In genomic region chr12:94039914-94040313, GRCh38 we compare ENCODE assay signal across 21 cellular contexts.
DNase-seq lines count a peak whose midpoint lies in the region; ATAC-seq and TF ChIP-seq lines count a peak whose summit lies in the region.
"Had no signal": no experiment of that assay in that cellular context is flagged by ENCODE, and none has a peak within 500 bp of the region (broad histone marks: within the 10 kb centered on the region; RNA-seq: fewer than 3 reads in every experiment).

No MANE protein-coding gene starts in this region.

- no peaks in the 10 kb centered on the region for H3K27me3 ChIP-seq in heart left ventricle
- H3K27me3 ChIP-seq: sigmoid colon had no signal

- peaks cover 0 to 18% (median 0%) of the 10 kb centered on the region in 12 donors for H3K4me1 ChIP-seq in heart left ventricle
- H3K4me1 ChIP-seq: A549, parathyroid adenoma, sigmoid colon had no signal

- no peaks in the 10 kb centered on the region for H3K36me3 Mint-ChIP-seq in IgD-negative memory B cell
- H3K36me3 Mint-ChIP-seq in activated B cell treated with CpG ODN at 0.5 μM for 24 hours (ENCODE audit: low read depth), result no peaks in the 10 kb centered on the region
- H3K36me3 Mint-ChIP-seq: natural killer cell treated with Interleukin-12 subunit alpha and Interleukin-12 subunit beta and Interleukin-15 and Interleukin-18, amount 100 ng/mL, for 72 hours had no signal

- no peaks in the 10 kb centered on the region for H3K36me3 ChIP-seq in heart left ventricle
- H3K36me3 ChIP-seq: sigmoid colon had no signal

- intact Hi-C loops in activated B cell treated with CpG ODN at 0.5 μM for 24 hours (cut with micrococcal nuclease) (no loop called here), heart left ventricle (cut with DNase I) (loop anchor here in 1 of 10 donors (5.0 kb wide), 1 partner anchor 48 kb away; no protein-coding TSS in a partner anchor)

- H3K9me3 Mint-ChIP-seq in IgD-negative memory B cell, result peaks cover 0 to 8% (median 6%) of the 10 kb centered on the region in 3 donors
- H3K9me3 Mint-ChIP-seq in activated B cell treated with CpG ODN at 0.5 μM for 24 hours, result peaks cover 11% of the 10 kb centered on the region
- H3K9me3 Mint-ChIP-seq: natural killer cell treated with Interleukin-12 subunit alpha and Interleukin-12 subunit beta and Interleukin-15 and Interleukin-18, amount 100 ng/mL, for 72 hours had no signal

- peaks cover 0 to 20% (median 4%) of the 10 kb centered on the region in 12 donors for H3K9me3 ChIP-seq in heart left ventricle
- H3K9me3 ChIP-seq: sigmoid colon had no signal

- H3K4me3 Mint-ChIP-seq in IgD-negative memory B cell (peak overlapping the region in 3 of 4 donors; percentile 1 to 72 (median 20)), activated B cell treated with CpG ODN at 0.5 μM for 24 hours (peak overlapping the region; percentile 46)
- H3K4me3 Mint-ChIP-seq: activated CD8-positive, alpha-beta memory T cell treated with anti-CD3 and anti-CD28 coated beads, Interleukin-2, amount 10 ng/mL, durations not matched to agents 7 days and 5 days; activated T-helper 17 cell treated with anti-CD3 and anti-CD28 coated beads, Interleukin-2, amount 50 U/mL, for 72 hours; brain; CD4-positive, CD25-positive, alpha-beta regulatory T cell; mesothelial cell of epicardium; natural killer cell treated with Interleukin-12 subunit alpha and Interleukin-12 subunit beta and Interleukin-15 and Interleukin-18, amount 100 ng/mL, for 72 hours had no signal

- no peak overlapping the region for H3K4me3 ChIP-seq in heart left ventricle
- H3K4me3 ChIP-seq: A549, sigmoid colon had no signal

- ATAC-seq in activated B cell treated with CpG ODN at 0.5 μM for 24 hours (ENCODE audit: low read depth), result peak; percentile 14
- ATAC-seq in heart left ventricle, result peak in 3 of 4 donors; percentile 45 to 78 (median 64)
- ATAC-seq in GM21360 (IDR thresholded peaks at IDR 0.05; ENCODE audit: unreplicated experiment), result no peak
- ATAC-seq: A549; activated CD8-positive, alpha-beta memory T cell treated with anti-CD3 and anti-CD28 coated beads, Interleukin-2, amount 10 ng/mL, durations not matched to agents 7 days and 5 days; activated T-helper 17 cell treated with anti-CD3 and anti-CD28 coated beads, Interleukin-2, amount 50 U/mL, for 72 hours; natural killer cell treated with Interleukin-12 subunit alpha and Interleukin-12 subunit beta and Interleukin-15 and Interleukin-18, amount 100 ng/mL, for 72 hours had no signal

- peak overlapping the region in 1 of 12 donors; percentile 63 for H3K27ac ChIP-seq in heart left ventricle
- H3K27ac ChIP-seq: A549, parathyroid adenoma, RWPE1, sigmoid colon had no signal

- TF ChIP-seq POLR2A in heart left ventricle (IDR thresholded peaks at IDR 0.05), result no peak

- H3K27ac Mint-ChIP-seq in IgD-negative memory B cell (no peak overlapping the region), activated B cell treated with CpG ODN at 0.5 μM for 24 hours (no peak overlapping the region)
- H3K27ac Mint-ChIP-seq: activated CD8-positive, alpha-beta memory T cell treated with anti-CD3 and anti-CD28 coated beads, Interleukin-2, amount 10 ng/mL, durations not matched to agents 7 days and 5 days; activated T-helper 17 cell treated with anti-CD3 and anti-CD28 coated beads, Interleukin-2, amount 50 U/mL, for 72 hours; brain; mesothelial cell of epicardium; natural killer cell treated with Interleukin-12 subunit alpha and Interleukin-12 subunit beta and Interleukin-15 and Interleukin-18, amount 100 ng/mL, for 72 hours had no signal

- peaks cover 16% of the 10 kb centered on the region for H3K27me3 Mint-ChIP-seq in IgD-negative memory B cell
- peaks cover 18% of the 10 kb centered on the region for H3K27me3 Mint-ChIP-seq in activated B cell treated with CpG ODN at 0.5 μM for 24 hours
- H3K27me3 Mint-ChIP-seq: activated T-helper 17 cell treated with anti-CD3 and anti-CD28 coated beads, Interleukin-2, amount 50 U/mL, for 72 hours; brain; CD4-positive, CD25-positive, alpha-beta regulatory T cell had no signal

- POLR2A ChIA-PET in activated B cell treated with CpG ODN at 0.5 μM for 24 hours (lab: Charles Lee), result no interaction called here

- CTCF ChIA-PET in activated B cell treated with CpG ODN at 0.5 μM for 24 hours (lab: Charles Lee), result no interaction called here

- no peak for TF ChIP-seq CTCF in activated B cell treated with CpG ODN at 0.5 μM for 24 hours (IDR thresholded peaks at IDR 0.05)
- no peak for TF ChIP-seq CTCF in heart left ventricle (IDR thresholded peaks at IDR 0.05)

- peak; percentile 19 for DNase-seq in AG08395 (ENCODE audit: low spot score)
- no peak for DNase-seq in activated B cell treated with CpG ODN at 0.5 μM for 24 hours
- DNase-seq in heart left ventricle, result no peak
- DNase-seq in activated CD4-positive, alpha-beta T cell treated with anti-CD3 and anti-CD28 coated beads for 4 hours, result no peak
- no peak for DNase-seq in activated CD4-positive, alpha-beta T cell treated with anti-CD3 and anti-CD28 coated beads for 1 hour
- DNase-seq in activated CD8-positive, alpha-beta memory T cell treated with anti-CD3 and anti-CD28 coated beads for 24 hours, result no peak
- DNase-seq: activated CD4-positive, alpha-beta T cell treated with anti-CD3 and anti-CD28 coated beads for 48 hours; activated CD8-positive, alpha-beta memory T cell treated with anti-CD3 and anti-CD28 coated beads, Interleukin-2, amount 10 ng/mL, durations not matched to agents 7 days and 5 days; CD4-positive, CD25-positive, alpha-beta regulatory T cell; DMS153; sigmoid colon; SW 1271 had no signal

- H3K4me1 Mint-ChIP-seq in IgD-negative memory B cell, result peaks cover 2 to 9% (median 3%) of the 10 kb centered on the region in 3 donors
- H3K4me1 Mint-ChIP-seq in activated B cell treated with CpG ODN at 0.5 μM for 24 hours, result peaks cover 7% of the 10 kb centered on the region
- H3K4me1 Mint-ChIP-seq: activated CD8-positive, alpha-beta memory T cell treated with anti-CD3 and anti-CD28 coated beads, Interleukin-2, amount 10 ng/mL, durations not matched to agents 7 days and 5 days; activated T-helper 17 cell treated with anti-CD3 and anti-CD28 coated beads, Interleukin-2, amount 50 U/mL, for 72 hours; mesothelial cell of epicardium had no signal

- 70 to 84% (median 77%) methylated on average over 5 of the region's 5 CpGs for WGBS in heart left ventricle, 4 donors
